ENCODE assay signal across 1 cellular context in the genomic region with DNA sequence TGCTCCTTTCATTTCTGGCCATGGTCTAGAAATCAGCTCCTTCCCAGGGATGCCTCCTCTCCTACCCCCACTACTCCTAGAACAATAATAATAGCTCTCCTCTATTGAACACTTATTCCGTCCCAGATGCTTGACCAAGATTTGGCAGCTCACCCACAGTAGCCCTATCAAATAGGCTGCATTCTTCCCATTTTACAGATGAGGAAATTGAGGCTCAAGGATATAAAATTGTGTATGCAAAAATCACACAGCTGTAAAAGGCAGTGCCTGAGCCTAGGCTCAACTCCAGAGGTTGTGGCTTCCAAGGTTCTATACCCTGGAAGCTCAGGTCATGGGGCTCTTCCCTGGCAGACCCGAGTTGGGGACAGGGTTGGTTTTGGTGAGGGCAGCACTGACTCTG.
TF ChIP-seq lines count a peak whose summit lies in the region.

No MANE protein-coding gene starts in this region.

TF ChIP-seq in liver, 16 proteins besides CTCF, POLR2A, EP300 and RAD21 (continued from another document):
- TF ChIP-seq, protein P1, sequence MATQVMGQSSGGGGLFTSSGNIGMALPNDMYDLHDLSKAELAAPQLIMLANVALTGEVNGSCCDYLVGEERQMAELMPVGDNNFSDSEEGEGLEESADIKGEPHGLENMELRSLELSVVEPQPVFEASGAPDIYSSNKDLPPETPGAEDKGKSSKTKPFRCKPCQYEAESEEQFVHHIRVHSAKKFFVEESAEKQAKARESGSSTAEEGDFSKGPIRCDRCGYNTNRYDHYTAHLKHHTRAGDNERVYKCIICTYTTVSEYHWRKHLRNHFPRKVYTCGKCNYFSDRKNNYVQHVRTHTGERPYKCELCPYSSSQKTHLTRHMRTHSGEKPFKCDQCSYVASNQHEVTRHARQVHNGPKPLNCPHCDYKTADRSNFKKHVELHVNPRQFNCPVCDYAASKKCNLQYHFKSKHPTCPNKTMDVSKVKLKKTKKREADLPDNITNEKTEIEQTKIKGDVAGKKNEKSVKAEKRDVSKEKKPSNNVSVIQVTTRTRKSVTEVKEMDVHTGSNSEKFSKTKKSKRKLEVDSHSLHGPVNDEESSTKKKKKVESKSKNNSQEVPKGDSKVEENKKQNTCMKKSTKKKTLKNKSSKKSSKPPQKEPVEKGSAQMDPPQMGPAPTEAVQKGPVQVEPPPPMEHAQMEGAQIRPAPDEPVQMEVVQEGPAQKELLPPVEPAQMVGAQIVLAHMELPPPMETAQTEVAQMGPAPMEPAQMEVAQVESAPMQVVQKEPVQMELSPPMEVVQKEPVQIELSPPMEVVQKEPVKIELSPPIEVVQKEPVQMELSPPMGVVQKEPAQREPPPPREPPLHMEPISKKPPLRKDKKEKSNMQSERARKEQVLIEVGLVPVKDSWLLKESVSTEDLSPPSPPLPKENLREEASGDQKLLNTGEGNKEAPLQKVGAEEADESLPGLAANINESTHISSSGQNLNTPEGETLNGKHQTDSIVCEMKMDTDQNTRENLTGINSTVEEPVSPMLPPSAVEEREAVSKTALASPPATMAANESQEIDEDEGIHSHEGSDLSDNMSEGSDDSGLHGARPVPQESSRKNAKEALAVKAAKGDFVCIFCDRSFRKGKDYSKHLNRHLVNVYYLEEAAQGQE (IDR thresholded peaks at IDR 0.05) = no peak
